In the genomic region with DNA sequence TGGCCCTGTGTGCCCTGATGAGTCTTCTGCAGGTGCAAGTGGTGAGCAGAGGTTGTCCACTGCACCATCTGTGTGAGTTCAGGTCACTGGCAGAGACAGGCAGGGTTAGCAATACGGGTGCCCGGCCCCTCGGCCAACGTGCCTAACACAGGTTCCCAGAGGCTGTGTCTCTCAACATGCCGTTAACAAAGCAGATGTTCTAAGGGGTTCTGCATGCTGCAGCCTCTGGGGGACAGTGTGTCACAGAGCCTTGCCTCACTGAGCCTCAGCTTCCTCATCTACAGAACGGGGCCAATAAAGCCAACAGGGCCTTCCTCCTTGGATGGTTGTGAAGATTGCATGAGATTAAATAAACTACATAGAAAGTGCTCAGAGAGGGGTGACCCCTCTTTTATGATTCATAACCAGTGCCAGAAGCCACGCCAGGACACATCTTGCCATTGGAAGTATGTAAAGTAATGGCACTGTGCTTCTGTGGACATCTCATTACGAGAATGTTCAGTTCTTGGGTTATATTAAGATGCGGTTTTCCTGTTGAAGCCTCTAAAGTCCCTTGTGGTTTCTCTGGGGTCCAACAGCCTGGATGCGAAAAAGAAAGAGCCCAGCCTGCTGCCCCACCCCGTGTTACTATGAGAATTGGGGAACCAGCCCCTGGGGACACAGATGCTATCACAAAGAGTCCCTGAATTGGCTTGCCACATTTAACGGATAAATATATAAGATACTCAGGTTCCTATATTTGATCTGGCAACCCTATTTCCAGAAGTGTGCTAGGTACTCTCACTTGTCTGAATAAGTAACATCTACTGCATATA, we compare ENCODE assay signal across 9 cellular contexts. TPM values are rescaled to one million over a fixed set of nuclear protein-coding genes. Genes with fewer than 3 reads are reported as not detected.
A peak's percentile ranks its signal among the peaks of the same experiment; 100 is the strongest.
DNase-seq lines count a peak whose midpoint lies in the region; ATAC-seq and TF ChIP-seq lines count a peak whose summit lies in the region.
"Had no signal": no experiment of that assay in that cellular context is flagged by ENCODE, and none has a peak within 500 bp of the region (broad histone marks: within the 10 kb centered on the region; RNA-seq: fewer than 3 reads in every experiment).

No MANE protein-coding gene starts in this region.

- H3K27ac Mint-ChIP-seq in activated CD4-positive, alpha-beta T cell treated with anti-CD3 and anti-CD28 coated beads, Interleukin-2, amount 10 ng/mL, durations not matched to agents 24 days and 14 days = no peak overlapping the region

- peaks cover 26% of the 10 kb centered on the region for H3K4me1 Mint-ChIP-seq in activated CD4-positive, alpha-beta T cell treated with anti-CD3 and anti-CD28 coated beads, Interleukin-2, amount 10 ng/mL, durations not matched to agents 24 days and 14 days

- H3K36me3 ChIP-seq in colonic mucosa = no peaks in the 10 kb centered on the region
- H3K36me3 ChIP-seq: gastrocnemius medialis had no signal

- H3K9me3 ChIP-seq in colonic mucosa = no peaks in the 10 kb centered on the region
- H3K9me3 ChIP-seq: gastrocnemius medialis had no signal

- H3K9me3 Mint-ChIP-seq in activated CD4-positive, alpha-beta T cell treated with anti-CD3 and anti-CD28 coated beads, Interleukin-2, amount 10 ng/mL, durations not matched to agents 24 days and 14 days = peaks cover 3% of the 10 kb centered on the region

- intact Hi-C loops in activated CD4-positive, alpha-beta T cell treated with anti-CD3 and anti-CD28 coated beads, Interleukin-2, amount 10 ng/mL, durations not matched to agents 24 days and 14 days (cut with micrococcal nuclease) = no loop called here
- intact Hi-C loops in lower leg skin (cut with DNase I; ENCODE audit: low total_unique reads) = loop anchor here (5.0 kb wide), 1 partner anchor 235 kb away; no protein-coding TSS in a partner anchor
- intact Hi-C loops in colonic mucosa (cut with DNase I) = no loop called here

- no peaks in the 10 kb centered on the region for H3K36me3 Mint-ChIP-seq in activated CD4-positive, alpha-beta T cell treated with anti-CD3 and anti-CD28 coated beads, Interleukin-2, amount 10 ng/mL, durations not matched to agents 24 days and 14 days (ENCODE audit: low read depth)

- TF ChIP-seq CTCF in lower leg skin (IDR thresholded peaks at IDR 0.05) (no peak), colonic mucosa (IDR thresholded peaks at IDR 0.05) (no peak)

- no peak overlapping the region for H3K9ac ChIP-seq in colonic mucosa (ENCODE audit: low read depth in 2 of 2, low read length in 2 of 2)

- peak; percentile 73 for DNase-seq in activated CD4-positive, alpha-beta T cell treated with anti-CD3 and anti-CD28 coated beads, Interleukin-2, amount 10 ng/mL, durations not matched to agents 24 days and 14 days
- no peak for DNase-seq in activated CD4-positive, alpha-beta T cell treated with anti-CD3 and anti-CD28 coated beads, Interleukin-2, amount 50 U/mL, for 1 hour
- DNase-seq in NOMO-1 (lab: John Stamatoyannopoulos, UW; ENCODE audit: unreplicated experiment in 2 of 2) (peak; percentile 95 to 100), lower leg skin (ENCODE audit: low spot score in 2 of 2) (peak; percentile 32 to 81), activated gamma-delta T cell (lab: John Stamatoyannopoulos, UW) (no peak), colonic mucosa (no peak)
- no peak for DNase-seq in stimulated activated CD4-positive, alpha-beta T cell treated with anti-CD3 and anti-CD28 coated beads, Interleukin-4, amount 100 ng/mL, for 24 hours

- no peak overlapping the region for H3K27ac ChIP-seq in colonic mucosa
- H3K27ac ChIP-seq: gastrocnemius medialis had no signal

- H3K4me1 ChIP-seq in colonic mucosa = no peaks in the 10 kb centered on the region
- H3K4me1 ChIP-seq: gastrocnemius medialis had no signal

- peaks cover 9% of the 10 kb centered on the region for H3K27me3 Mint-ChIP-seq in activated CD4-positive, alpha-beta T cell treated with anti-CD3 and anti-CD28 coated beads, Interleukin-2, amount 10 ng/mL, durations not matched to agents 24 days and 14 days

- peak; percentile 71 for ATAC-seq in HG02759 (IDR thresholded peaks at IDR 0.05; ENCODE audit: unreplicated experiment)
- ATAC-seq: gastrocnemius medialis had no signal

- H3K4me3 ChIP-seq in lower leg skin (ENCODE audit: low read depth, poor library complexity, severe bottlenecking) = no peak overlapping the region
- no peak overlapping the region for H3K4me3 ChIP-seq in colonic mucosa
- H3K4me3 ChIP-seq: gastrocnemius medialis had no signal

- H3K4me3 Mint-ChIP-seq in activated CD4-positive, alpha-beta T cell treated with anti-CD3 and anti-CD28 coated beads, Interleukin-2, amount 10 ng/mL, durations not matched to agents 24 days and 14 days = peak overlapping the region; percentile 12

- no peaks in the 10 kb centered on the region for H3K27me3 ChIP-seq in colonic mucosa
- H3K27me3 ChIP-seq: gastrocnemius medialis had no signal

- TF ChIP-seq POLR2A in lower leg skin (IDR thresholded peaks at IDR 0.05) = no peak

- 76% methylated on average over 12 of the region's 12 CpGs for WGBS in lower leg skin, 2 donors

RNA-seq across cellular contexts. Expression of gene ARHGEF18, which starts 11.2 kb away (rescaled TPM):
- 30.6 and 34.8 TPM in 2 replicates for total RNA-seq in activated CD4-positive, alpha-beta T cell treated with anti-CD3 and anti-CD28 coated beads, Interleukin-2, amount 10 ng/mL, durations not matched to agents 24 days and 14 days
- total RNA-seq in lower leg skin = 10 to 100 TPM; 32.3 to 49.2 (median 36.3) TPM
- total RNA-seq in colonic mucosa = 100 to 1,000 TPM in 1 of 2 donors, 10 to 100 TPM in 1; 89.9 to 144 TPM

RNA-seq across cellular contexts. Expression of gene INSR, which starts 43.4 kb away (rescaled TPM):
- total RNA-seq in activated CD4-positive, alpha-beta T cell treated with anti-CD3 and anti-CD28 coated beads, Interleukin-2, amount 10 ng/mL, durations not matched to agents 24 days and 14 days = 1.7 and 1.9 TPM in 2 replicates
- total RNA-seq in lower leg skin (100 to 1,000 TPM in 1 of 4 donors, 10 to 100 TPM in 3; 70.7 to 165 (median 89.2) TPM), colonic mucosa (10 to 100 TPM; 58.7 to 62.2 TPM)

Comparison
In these comparisons a context has a peak if more than half of its experiments do, and no peak if none do; other contexts are left out.
1. DNase-seq: peak in activated CD4-positive, alpha-beta T cell treated with anti-CD3 and anti-CD28 coated beads, Interleukin-2, amount 10 ng/mL, durations not matched to agents 24 days and 14 days (single experiment), NOMO-1 (2 of 2) and lower leg skin (2 of 2); none in activated CD4-positive, alpha-beta T cell treated with anti-CD3 and anti-CD28 coated beads, Interleukin-2, amount 50 U/mL, for 1 hour (single experiment), activated gamma-delta T cell (single experiment), colonic mucosa (single experiment) and stimulated activated CD4-positive, alpha-beta T cell treated with anti-CD3 and anti-CD28 coated beads, Interleukin-4, amount 100 ng/mL, for 24 hours (single experiment).
2. RNA of gene INSR, which starts 43.4 kb away (total RNA-seq): 70.7 to 165 TPM in lower leg skin and 58.7 to 62.2 TPM in colonic mucosa; 1.7 to 1.9 TPM in activated CD4-positive, alpha-beta T cell treated with anti-CD3 and anti-CD28 coated beads, Interleukin-2, amount 10 ng/mL, durations not matched to agents 24 days and 14 days; every median in the first group is over 10 times any median in the second.